Comparison of ENCODE assay signal across 15 cellular contexts in the genomic region with DNA sequence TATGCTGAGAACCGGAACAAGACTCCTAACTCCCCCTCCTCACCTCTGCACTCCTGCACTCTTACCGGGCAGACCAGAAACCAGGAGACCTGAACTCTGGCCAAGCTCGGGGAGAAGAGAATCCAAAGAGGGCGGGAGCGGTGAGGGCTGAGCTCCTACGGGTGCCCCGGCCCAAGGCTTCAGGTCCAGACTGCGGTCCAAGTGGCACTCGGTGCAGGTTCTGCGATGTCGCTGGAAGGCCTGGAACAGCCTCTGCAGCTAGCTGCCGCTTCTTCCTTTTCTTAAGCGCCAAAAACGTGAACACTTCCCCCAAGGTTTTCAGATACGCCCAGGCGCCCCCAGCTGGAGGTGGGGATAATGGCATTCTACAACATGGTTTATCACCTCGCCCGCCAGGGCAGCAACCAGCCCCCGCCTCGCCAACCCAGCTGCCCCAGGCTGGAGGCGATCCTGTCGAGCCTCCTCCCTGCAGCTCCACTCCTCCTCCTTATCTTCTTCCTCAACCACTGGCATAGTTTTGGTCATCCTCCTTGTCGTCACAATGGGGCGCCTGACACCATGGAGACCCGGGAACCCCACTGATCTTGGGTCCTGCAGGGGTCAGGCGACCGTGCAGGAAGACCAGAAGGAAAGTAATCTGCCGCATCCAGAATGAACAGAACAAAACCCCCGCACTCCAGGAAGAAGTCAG.
"Had no signal": no experiment of that assay in that cellular context is flagged by ENCODE, and none has a peak within 500 bp of the region (broad histone marks: within the 10 kb centered on the region; RNA-seq: fewer than 3 reads in every experiment).

No MANE protein-coding gene starts in this region.

- H3K36me3 ChIP-seq: ascending aorta, heart left ventricle, left lung, sigmoid colon, transverse colon had no signal

- H3K4me1 ChIP-seq: ascending aorta, foreskin keratinocyte, heart left ventricle, left lung, sigmoid colon, transverse colon had no signal

- ATAC-seq: activated naive CD8-positive, alpha-beta T cell treated with anti-CD3 and anti-CD28 coated beads, Interleukin-2, amount 50 U/mL, for 24 hours; foreskin keratinocyte; heart left ventricle; left lung; stimulated activated naive B cell treated with anti-CD40 and anti-IgM and Interleukin-4, amounts not matched to agents 10 μg/mL and 1 μg/mL and 100 μg/mL, for 72 hours; T-helper 17 cell had no signal

- H3K27ac Mint-ChIP-seq: activated CD4-positive, alpha-beta memory T cell treated with anti-CD3 and anti-CD28 coated beads for 36 hours; activated naive CD8-positive, alpha-beta T cell treated with anti-CD3 and anti-CD28 coated beads, Interleukin-2, amount 50 U/mL, for 24 hours; nephron progenitor cell; stimulated activated naive B cell treated with anti-CD40 and anti-IgM and Interleukin-4, amounts not matched to agents 10 μg/mL and 1 μg/mL and 100 μg/mL, for 72 hours; T-helper 17 cell had no signal

- H3K27me3 ChIP-seq: ascending aorta, foreskin keratinocyte, left lung, sigmoid colon, transverse colon had no signal

- H3K27ac ChIP-seq: ascending aorta, foreskin keratinocyte, heart left ventricle, left lung, sigmoid colon, transverse colon had no signal

- DNase-seq: activated CD4-positive, alpha-beta memory T cell treated with anti-CD3 and anti-CD28 coated beads for 36 hours; activated CD4-positive, alpha-beta T cell treated with anti-CD3 and anti-CD28 coated beads for 1 hour; activated naive CD4-positive, alpha-beta T cell; activated naive CD8-positive, alpha-beta T cell treated with anti-CD3 and anti-CD28 coated beads, Interleukin-2, amount 50 U/mL, for 24 hours; foreskin keratinocyte; heart left ventricle; mesendoderm; nephron progenitor cell; sigmoid colon; stimulated activated CD4-positive, alpha-beta T cell treated with anti-CD3 and anti-CD28 coated beads, Interleukin-2, amount 100 ng/mL, for 24 hours; stimulated activated naive B cell treated with anti-CD40 and anti-IgM and Interleukin-4, amounts not matched to agents 10 μg/mL and 1 μg/mL and 100 μg/mL, for 72 hours; T-helper 17 cell; transverse colon had no signal

- H3K36me3 Mint-ChIP-seq: activated CD4-positive, alpha-beta memory T cell treated with anti-CD3 and anti-CD28 coated beads for 36 hours; stimulated activated naive B cell treated with anti-CD40 and anti-IgM and Interleukin-4, amounts not matched to agents 10 μg/mL and 1 μg/mL and 100 μg/mL, for 72 hours had no signal

- H3K4me3 ChIP-seq: ascending aorta, heart left ventricle, left lung, sigmoid colon, transverse colon had no signal

- H3K9me3 ChIP-seq: ascending aorta, transverse colon had no signal

- H3K4me3 Mint-ChIP-seq: activated CD4-positive, alpha-beta memory T cell treated with anti-CD3 and anti-CD28 coated beads for 36 hours; activated naive CD8-positive, alpha-beta T cell treated with anti-CD3 and anti-CD28 coated beads, Interleukin-2, amount 50 U/mL, for 24 hours; nephron progenitor cell; stimulated activated naive B cell treated with anti-CD40 and anti-IgM and Interleukin-4, amounts not matched to agents 10 μg/mL and 1 μg/mL and 100 μg/mL, for 72 hours; T-helper 17 cell had no signal

- H3K4me1 Mint-ChIP-seq: activated naive CD8-positive, alpha-beta T cell treated with anti-CD3 and anti-CD28 coated beads, Interleukin-2, amount 50 U/mL, for 24 hours; nephron progenitor cell; stimulated activated naive B cell treated with anti-CD40 and anti-IgM and Interleukin-4, amounts not matched to agents 10 μg/mL and 1 μg/mL and 100 μg/mL, for 72 hours; T-helper 17 cell had no signal

- H3K27me3 Mint-ChIP-seq: activated CD4-positive, alpha-beta memory T cell treated with anti-CD3 and anti-CD28 coated beads for 36 hours; activated naive CD8-positive, alpha-beta T cell treated with anti-CD3 and anti-CD28 coated beads, Interleukin-2, amount 50 U/mL, for 24 hours; stimulated activated naive B cell treated with anti-CD40 and anti-IgM and Interleukin-4, amounts not matched to agents 10 μg/mL and 1 μg/mL and 100 μg/mL, for 72 hours; T-helper 17 cell had no signal
